In the genomic region with DNA sequence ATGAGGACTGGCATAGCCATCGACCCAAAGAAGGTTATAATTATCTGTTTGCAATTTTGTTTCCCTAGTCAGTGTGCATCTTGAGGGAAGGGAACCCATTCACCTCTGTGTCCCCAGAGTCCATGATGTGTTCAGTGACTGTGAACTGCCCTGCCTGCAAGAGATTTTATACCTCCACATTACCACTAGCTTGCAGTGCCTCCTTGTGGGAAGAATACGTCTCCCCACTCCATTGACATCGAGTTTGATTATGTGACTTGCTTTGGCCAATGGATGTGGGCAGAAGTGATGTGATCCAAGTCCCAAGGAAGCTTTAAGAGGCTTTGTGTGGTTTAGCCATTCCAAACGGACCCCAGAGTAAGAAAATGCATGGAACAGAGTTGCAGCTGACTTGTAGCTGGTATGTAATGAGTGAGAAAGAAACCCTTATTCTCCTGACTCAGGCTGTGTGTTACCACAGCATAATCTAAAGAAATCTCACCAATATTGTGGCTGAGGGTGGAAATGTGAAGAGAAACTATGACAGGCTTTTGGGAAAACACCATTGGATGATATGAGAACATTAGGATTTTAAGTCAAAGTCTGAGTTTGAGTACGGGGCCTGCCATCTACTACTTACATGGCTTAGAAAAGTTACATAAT, we compare ENCODE assay signal across 10 cellular contexts. TPM values are rescaled to one million over a fixed set of nuclear protein-coding genes. Genes with fewer than 3 reads are reported as not detected.
DNase-seq lines count a peak whose midpoint lies in the region; ATAC-seq and TF ChIP-seq lines count a peak whose summit lies in the region.
"Had no signal": no experiment of that assay in that cellular context is flagged by ENCODE, and none has a peak within 500 bp of the region (broad histone marks: within the 10 kb centered on the region; RNA-seq: fewer than 3 reads in every experiment).

No MANE protein-coding gene starts in this region.

- no peaks in the 10 kb centered on the region for H3K4me1 Mint-ChIP-seq in MCF 10A (ENCODE audit: insufficient read depth, unreplicated experiment)

- peak; percentile 67 for DNase-seq in MCF 10A (ENCODE audit: unreplicated experiment)
- no peak for DNase-seq in breast epithelium (ENCODE audit: low spot score in 2 of 2)
- DNase-seq in NCI-H2227 (lab: John Stamatoyannopoulos, UW; ENCODE audit: unreplicated experiment) = peak; percentile 71
- DNase-seq in epithelial cell of prostate (ENCODE audit: low read depth, low spot score) = peak; percentile 3
- peak; percentile 14 for DNase-seq in testis
- DNase-seq in Right ventricle myocardium inferior (ENCODE audit: missing footprints) = no peak
- no peak for DNase-seq in KG1 (lab: John Stamatoyannopoulos, UW)
- DNase-seq: effector CD4-positive, alpha-beta T cell; ovary had no signal

- H3K36me3 Mint-ChIP-seq in MCF 10A (ENCODE audit: insufficient read depth, unreplicated experiment) = no peaks in the 10 kb centered on the region

- POLR2A ChIA-PET in MCF 10A (lab: Yijun Ruan, JAX) = interaction anchor here (0.6 kb wide), 1 partner anchor 81 kb away, joined by 3 read pairs; no protein-coding TSS in a partner anchor

- CTCF ChIA-PET in MCF 10A (lab: Yijun Ruan, JAX) = interaction anchor here (1.1 to 1.8 kb wide), 3 partner anchors 15 to 30 kb away, joined by 3 to 5 read pairs (median 3); no protein-coding TSS in a partner anchor

- no peak for ATAC-seq in Right ventricle myocardium inferior
- no peak for ATAC-seq in GM19463 (IDR thresholded peaks at IDR 0.05; ENCODE audit: unreplicated experiment)

- H3K9me3 ChIP-seq in breast epithelium (no peaks in the 10 kb centered on the region), testis (no peaks in the 10 kb centered on the region)
- H3K9me3 ChIP-seq: ovary had no signal

- no peak overlapping the region for H3K4me3 ChIP-seq in breast epithelium
- no peak overlapping the region for H3K4me3 ChIP-seq in testis
- H3K4me3 ChIP-seq: ovary had no signal

- TF ChIP-seq POLR2A in breast epithelium (IDR thresholded peaks at IDR 0.05) (no peak), testis (IDR thresholded peaks at IDR 0.05) (no peak)

- TF ChIP-seq CTCF in MCF 10A (IDR thresholded peaks at IDR 0.05; ENCODE audit: unreplicated experiment) (no peak), breast epithelium (IDR thresholded peaks at IDR 0.05) (no peak), testis (IDR thresholded peaks at IDR 0.05) (peak in 1 of 3 experiments; percentile 24)

- WGBS in testis, 2 donors = 80 to 85% methylated on average over 5 of the region's 5 CpGs

- no peaks in the 10 kb centered on the region for H3K4me1 ChIP-seq in breast epithelium
- no peaks in the 10 kb centered on the region for H3K4me1 ChIP-seq in testis

- no peak overlapping the region for H3K4me3 Mint-ChIP-seq in MCF 10A (ENCODE audit: unreplicated experiment)

- H3K27ac ChIP-seq in breast epithelium (no peak overlapping the region), epithelial cell of prostate (no peak overlapping the region), testis (no peak overlapping the region)
- H3K27ac ChIP-seq: ovary had no signal

- no peaks in the 10 kb centered on the region for H3K27me3 ChIP-seq in breast epithelium
- no peaks in the 10 kb centered on the region for H3K27me3 ChIP-seq in testis
- H3K27me3 ChIP-seq: ovary had no signal

- no TSS peak for BruUV-seq in MCF 10A (replicated peaks; lab: Mats Ljungman, UMichigan)

- H3K27me3 Mint-ChIP-seq in MCF 10A (ENCODE audit: insufficient read depth, unreplicated experiment) = no peaks in the 10 kb centered on the region

- H3K36me3 ChIP-seq in breast epithelium (no peaks in the 10 kb centered on the region), testis (ENCODE audit: low read depth, missing control alignments) (no peaks in the 10 kb centered on the region)
- H3K36me3 ChIP-seq: ovary had no signal

- intact Hi-C loops in MCF 10A (cut with micrococcal nuclease) (loop anchor here (1.0 kb wide), 1 partner anchor 28 kb away; no protein-coding TSS in a partner anchor), breast epithelium (cut with DNase I; ENCODE audit: low total_unique reads) (loop anchor here (5.0 kb wide), 1 partner anchor 1561 kb away; no protein-coding TSS in a partner anchor), testis (cut with DNase I; ENCODE audit: low total_unique reads) (no loop called here), Right ventricle myocardium inferior (cut with DNase I) (no loop called here)

- no peaks in the 10 kb centered on the region for H3K9me3 Mint-ChIP-seq in MCF 10A (ENCODE audit: unreplicated experiment)

- no peak overlapping the region for H3K27ac Mint-ChIP-seq in MCF 10A (ENCODE audit: low read depth, unreplicated experiment)

RNA-seq across cellular contexts. Expression of a gene that starts 47.8 kb away (rescaled TPM):
- total RNA-seq in MCF 10A (2022) = 168 and 176 TPM in 2 replicates
- 100 to 1,000 TPM in 1 of 3 donors, 10 to 100 TPM in 2; 90.6 to 103 (median 97.5) TPM for total RNA-seq in breast epithelium
- 100 to 1,000 TPM; 108 to 185 TPM for total RNA-seq in testis
- polyA plus RNA-seq in testis (ENCODE audit: insufficient read depth, low read depth, low replicate concordance) = 264 TPM
- total RNA-seq in Right ventricle myocardium inferior = 146 TPM

Comparison
In these comparisons a context has a peak if more than half of its experiments do, and no peak if none do; other contexts are left out.
1. DNase-seq: peak in MCF 10A (single experiment), NCI-H2227 (single experiment), epithelial cell of prostate (single experiment) and testis (single experiment); none in breast epithelium (0 of 2), Right ventricle myocardium inferior (single experiment) and KG1 (single experiment).
2. intact Hi-C loops: an anchor here in MCF 10A (1.0 kb wide) and breast epithelium (5.0 kb wide); none called in testis and Right ventricle myocardium inferior.